Comparison of ENCODE assay signal across 4 cellular contexts in the genomic region with DNA sequence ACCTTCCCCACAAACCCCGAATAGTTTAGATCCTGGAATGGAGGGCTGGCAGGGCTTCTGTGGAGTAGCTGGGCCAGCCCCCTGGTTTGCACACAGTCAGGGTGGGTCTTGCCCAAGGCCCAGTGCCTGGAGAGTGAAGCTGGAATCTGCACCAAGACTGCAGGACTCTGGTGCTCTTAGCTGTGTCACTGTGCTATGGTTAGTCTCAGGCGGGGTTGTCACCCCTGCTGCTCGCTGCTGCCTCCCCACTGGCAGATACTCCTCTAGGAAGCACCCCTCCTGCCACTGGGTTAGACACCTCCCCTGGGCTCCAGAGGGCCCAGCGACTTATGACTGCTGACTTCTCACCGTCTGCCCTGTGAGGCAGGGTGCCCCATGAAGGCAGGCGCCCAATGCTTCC. TPM values are rescaled to one million over a fixed set of nuclear protein-coding genes. Genes with fewer than 3 reads are reported as not detected.
"Had no signal": no experiment of that assay in that cellular context is flagged by ENCODE, and none has a peak within 500 bp of the region (broad histone marks: within the 10 kb centered on the region; RNA-seq: fewer than 3 reads in every experiment).

No MANE protein-coding gene starts in this region.

RNA-seq across cellular contexts. Expression of a gene that starts 0.8 kb away (rescaled TPM):
- total RNA-seq: LHCN-M2, M059J, MCF 10A, NCI-H460 had no signal
